ENCODE assay signal across 17 cellular contexts in the genomic region with DNA sequence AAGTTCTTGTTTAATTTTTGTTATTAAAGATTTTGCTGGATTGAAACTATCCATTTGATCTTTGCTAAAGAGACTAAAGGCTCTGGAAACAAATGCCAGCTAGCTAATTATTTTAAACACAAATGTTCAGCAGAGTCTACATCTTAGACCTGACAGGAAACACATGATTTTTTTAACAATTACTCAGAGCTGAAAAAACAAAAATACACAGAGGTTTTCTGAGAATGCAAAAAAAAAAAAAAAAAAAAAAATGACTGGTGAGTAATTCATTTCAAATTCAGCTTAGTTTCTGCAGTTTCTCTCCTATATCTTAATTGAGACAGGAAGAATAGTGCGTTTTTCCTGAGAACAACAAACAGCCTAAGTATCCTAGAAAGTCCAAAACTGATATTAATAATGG.
"Had no signal": no experiment of that assay in that cellular context is flagged by ENCODE, and none has a peak within 500 bp of the region (broad histone marks: within the 10 kb centered on the region; RNA-seq: fewer than 3 reads in every experiment).

No MANE protein-coding gene starts in this region.

- H3K9me3 ChIP-seq: colonic mucosa, psoas muscle, right lobe of liver had no signal

- H3K4me1 Mint-ChIP-seq: activated CD8-positive, alpha-beta memory T cell treated with anti-CD3 and anti-CD28 coated beads, Interleukin-2, amount 10 ng/mL, durations not matched to agents 7 days and 5 days had no signal

- H3K4me3 Mint-ChIP-seq: activated CD8-positive, alpha-beta memory T cell treated with anti-CD3 and anti-CD28 coated beads, Interleukin-2, amount 10 ng/mL, durations not matched to agents 7 days and 5 days; activated T-cell treated with anti-CD3 and anti-CD28 coated beads, Interleukin-2, amount 50 U/mL, for 24 hours; natural killer cell treated with Interleukin-12 subunit alpha and Interleukin-12 subunit beta and Interleukin-15 and Interleukin-18, amount 100 ng/mL, for 72 hours; T-helper 2 cell treated with Interferon-gamma antibody and Interleukin-4, amounts not matched to agents 5 μg/mL and 100 μg/mL, for 36 hours had no signal

- H3K4me1 ChIP-seq: colonic mucosa, psoas muscle had no signal

- H3K36me3 ChIP-seq: cardiac muscle cell, colonic mucosa, right lobe of liver had no signal

- DNase-seq: activated CD8-positive, alpha-beta memory T cell treated with anti-CD3 and anti-CD28 coated beads, Interleukin-2, amount 10 ng/mL, durations not matched to agents 7 days and 5 days; activated effector memory CD4-positive, alpha-beta T cell treated with anti-CD3 and anti-CD28 coated beads, Interleukin-2, amount 50 U/mL, for 16 hours; activated T-cell treated with anti-CD3 and anti-CD28 coated beads, Interleukin-2, amount 50 U/mL, for 24 hours; anterior cingulate cortex; colonic mucosa; head of caudate nucleus; left colon; psoas muscle; right lobe of liver; stimulated activated CD4-positive, alpha-beta T cell treated with anti-CD3 and anti-CD28 coated beads, Interleukin-12 subunit alpha, Interleukin-12 subunit beta, amount 100 ng/mL, for 4 hours; stimulated activated CD4-positive, alpha-beta T cell treated with anti-CD3 and anti-CD28 coated beads, Interleukin-2, amount 100 ng/mL, for 48 hours; stimulated activated naive CD8-positive, alpha-beta T cell treated with anti-CD3 and anti-CD28 coated beads, Interleukin-15, Interleukin-2, amounts not matched to agents 100 U/mL and 50 U/mL, for 24 hours; SW 1271 had no signal

- H3K27ac Mint-ChIP-seq: activated CD8-positive, alpha-beta memory T cell treated with anti-CD3 and anti-CD28 coated beads, Interleukin-2, amount 10 ng/mL, durations not matched to agents 7 days and 5 days; activated naive CD4-positive, alpha-beta T cell treated with anti-CD3 and anti-CD28 coated beads, Interleukin-2, amount 50 U/mL, for 72 hours; activated T-cell treated with anti-CD3 and anti-CD28 coated beads, Interleukin-2, amount 50 U/mL, for 24 hours; natural killer cell treated with Interleukin-12 subunit alpha and Interleukin-12 subunit beta and Interleukin-15 and Interleukin-18, amount 100 ng/mL, for 72 hours; T-helper 2 cell treated with Interferon-gamma antibody and Interleukin-4, amounts not matched to agents 5 μg/mL and 100 μg/mL, for 36 hours had no signal

- H3K27ac ChIP-seq: cardiac muscle cell, colonic mucosa, psoas muscle, right lobe of liver had no signal

- ATAC-seq: activated CD8-positive, alpha-beta memory T cell treated with anti-CD3 and anti-CD28 coated beads, Interleukin-2, amount 10 ng/mL, durations not matched to agents 7 days and 5 days; activated naive CD4-positive, alpha-beta T cell treated with anti-CD3 and anti-CD28 coated beads, Interleukin-2, amount 50 U/mL, for 72 hours; left colon; natural killer cell treated with Interleukin-12 subunit alpha and Interleukin-12 subunit beta and Interleukin-15 and Interleukin-18, amount 100 ng/mL, for 72 hours; psoas muscle; right lobe of liver; stimulated activated naive CD8-positive, alpha-beta T cell treated with anti-CD3 and anti-CD28 coated beads, Interleukin-15, Interleukin-2, amounts not matched to agents 100 U/mL and 50 U/mL, for 24 hours had no signal

- H3K36me3 Mint-ChIP-seq: activated CD8-positive, alpha-beta memory T cell treated with anti-CD3 and anti-CD28 coated beads, Interleukin-2, amount 10 ng/mL, durations not matched to agents 7 days and 5 days; activated naive CD4-positive, alpha-beta T cell treated with anti-CD3 and anti-CD28 coated beads, Interleukin-2, amount 50 U/mL, for 72 hours; natural killer cell treated with Interleukin-12 subunit alpha and Interleukin-12 subunit beta and Interleukin-15 and Interleukin-18, amount 100 ng/mL, for 72 hours had no signal

- H3K4me3 ChIP-seq: cardiac muscle cell, colonic mucosa, psoas muscle, right lobe of liver had no signal

- H3K27me3 ChIP-seq: cardiac muscle cell, colonic mucosa, right lobe of liver had no signal

- H3K27me3 Mint-ChIP-seq: activated CD8-positive, alpha-beta memory T cell treated with anti-CD3 and anti-CD28 coated beads, Interleukin-2, amount 10 ng/mL, durations not matched to agents 7 days and 5 days; activated T-cell treated with anti-CD3 and anti-CD28 coated beads, Interleukin-2, amount 50 U/mL, for 24 hours; natural killer cell treated with Interleukin-12 subunit alpha and Interleukin-12 subunit beta and Interleukin-15 and Interleukin-18, amount 100 ng/mL, for 72 hours had no signal

- H3K9me3 Mint-ChIP-seq: activated naive CD4-positive, alpha-beta T cell treated with anti-CD3 and anti-CD28 coated beads, Interleukin-2, amount 50 U/mL, for 72 hours; natural killer cell treated with Interleukin-12 subunit alpha and Interleukin-12 subunit beta and Interleukin-15 and Interleukin-18, amount 100 ng/mL, for 72 hours; T-helper 2 cell treated with Interferon-gamma antibody and Interleukin-4, amounts not matched to agents 5 μg/mL and 100 μg/mL, for 36 hours had no signal
